10 cellular contexts compared by ENCODE assay signal in genomic region chr10:86366902-86367338, GRCh38. TPM values are rescaled to one million over a fixed set of nuclear protein-coding genes. Genes with fewer than 3 reads are reported as not detected.
DNase-seq lines count a peak whose midpoint lies in the region; ATAC-seq, FAIRE-seq and TF ChIP-seq lines count a peak whose summit lies in the region.
"Had no signal": no experiment of that assay in that cellular context is flagged by ENCODE, and none has a peak within 500 bp of the region (broad histone marks: within the 10 kb centered on the region; RNA-seq: fewer than 3 reads in every experiment).

No MANE protein-coding gene starts in this region.

- H3K4me1 ChIP-seq in GM12878 (ENCODE audit: control insufficient read depth, insufficient read depth, low read length) (no peaks in the 10 kb centered on the region; the same call in 1 of the 2 replicates), upper lobe of right lung (peaks cover 19% of the 10 kb centered on the region)

- in situ Hi-C loops in GM12878 (cut with MboI): no loop called here

- RAD21 ChIA-PET in GM12878 (lab: Charles Lee; ENCODE audit: unreplicated experiment): interaction anchor here (0.6 kb wide), 1 partner anchor 33 kb away, joined by 3 read pairs; no protein-coding TSS in a partner anchor

- H3K9me3 Mint-ChIP-seq in activated T-cell treated with anti-CD3 and anti-CD28 coated beads, Interleukin-2, amount 50 U/mL, for 4 hours: no peaks in the 10 kb centered on the region
- H3K9me3 Mint-ChIP-seq: activated naive CD8-positive, alpha-beta T cell treated with anti-CD3 and anti-CD28 coated beads, Interleukin-2, amount 50 U/mL, for 24 hours had no signal

- H3K4me2 ChIP-seq in GM12878 (ENCODE audit: control insufficient read depth, insufficient read depth): peak overlapping the region; percentile 74

- no peak overlapping the region for H3K27ac ChIP-seq in GM12878 (ENCODE audit: control insufficient read depth, insufficient read depth)
- no peak overlapping the region for H3K27ac ChIP-seq in upper lobe of right lung

- no peak overlapping the region for H3K9ac ChIP-seq in GM12878 (ENCODE audit: control insufficient read depth, insufficient read depth, low read length)

- no peak for FAIRE-seq in GM12878 (lab: Jason Lieb, UNC)

- H3K36me3 ChIP-seq in GM12878 (ENCODE audit: control insufficient read depth in 2 of 2, insufficient read depth in 2 of 2, low read length in 1 of 2): no peaks in the 10 kb centered on the region; a peak in 1 of 4 replicates
- no peaks in the 10 kb centered on the region for H3K36me3 ChIP-seq in upper lobe of right lung

- no peak for TF ChIP-seq EP300 in GM12878 (IDR thresholded peaks at IDR 0.05; ENCODE audit: borderline replicate concordance in 1 of 2, control insufficient read depth in 1 of 2, low read depth in 2 of 2, low read length in 2 of 2)

- TF ChIP-seq POLR2A in GM12878 (IDR thresholded peaks at IDR 0.05; ENCODE audit: low read depth, low read length) (no peak), lower leg skin (IDR thresholded peaks at IDR 0.05) (no peak)

- DNase-seq in activated T-cell treated with anti-CD3 and anti-CD28 coated beads, Interleukin-2, amount 50 U/mL, for 4 hours: no peak
- DNase-seq in activated T-cell treated with anti-CD3 and anti-CD28 coated beads for 4 hours: no peak
- no peak for DNase-seq in GM12878 (ENCODE audit: low read depth, low spot score)
- peak in 1 of 2 donors; percentile 85 for DNase-seq in lower leg skin (ENCODE audit: low spot score in 2 of 2)
- no peak for DNase-seq in upper lobe of right lung
- DNase-seq in stimulated activated CD4-positive, alpha-beta T cell treated with anti-CD3 and anti-CD28 coated beads, Interleukin-2, amount 100 ng/mL, for 48 hours: no peak
- no peak for DNase-seq in activated effector memory CD4-positive, alpha-beta T cell treated with anti-CD3 and anti-CD28 coated beads, Interleukin-2, amount 50 U/mL, for 16 hours
- DNase-seq: activated naive CD8-positive, alpha-beta T cell treated with anti-CD3 and anti-CD28 coated beads, Interleukin-2, amount 50 U/mL, for 24 hours had no signal

- no peak overlapping the region for H3K4me3 Mint-ChIP-seq in activated T-cell treated with anti-CD3 and anti-CD28 coated beads, Interleukin-2, amount 50 U/mL, for 4 hours
- H3K4me3 Mint-ChIP-seq: activated naive CD8-positive, alpha-beta T cell treated with anti-CD3 and anti-CD28 coated beads, Interleukin-2, amount 50 U/mL, for 24 hours had no signal

- peaks cover 71% of the 10 kb centered on the region for H3K27me3 Mint-ChIP-seq in activated T-cell treated with anti-CD3 and anti-CD28 coated beads, Interleukin-2, amount 50 U/mL, for 4 hours (ENCODE audit: low read depth)

- H2AFZ ChIP-seq in GM12878 (ENCODE audit: control insufficient read depth, low read depth, low read length): no peak overlapping the region; the same call in 1 of the 2 replicates

- BruUV-seq in GM12878 (replicated peaks; lab: Mats Ljungman, UMichigan): no TSS peak

- no peak for TF ChIP-seq RAD21 in GM12878 (IDR thresholded peaks at IDR 0.05; ENCODE audit: insufficient read depth, low read depth, low read length)

- H3K4me3 ChIP-seq in GM12878 (0 out of 2 replicates have a peak overlapping the region, but pooled peaks have one; percentile 30), lower leg skin (ENCODE audit: low read depth, poor library complexity, severe bottlenecking) (peak overlapping the region; percentile 19), upper lobe of right lung (peak overlapping the region; percentile 45)

- no peak for TF ChIP-seq CTCF in GM12878 (IDR thresholded peaks at IDR 0.05 in 2 of 3, conservative IDR thresholded peaks at IDR 0.05 in 1 of 3; ENCODE audit: control insufficient read depth in 2 of 3, extremely low read depth in 1 of 3, insufficient read depth in 1 of 3, low read depth in 3 of 3, low read length in 3 of 3)
- no peak for TF ChIP-seq CTCF in lower leg skin (IDR thresholded peaks at IDR 0.05)
- no peak for TF ChIP-seq CTCF in upper lobe of right lung (IDR thresholded peaks at IDR 0.05)

- SMC1A ChIA-PET in GM12878 (lab: Charles Lee; ENCODE audit: uncharacterized antibody, unreplicated experiment): no interaction called here

- WGBS in GM12878 (ENCODE audit: insufficient coverage, insufficient replicate concordance, low lambda C conversion rate, missing lambda C conversion rate): 7% methylated on average over 40 of the region's 56 CpGs
- WGBS in lower leg skin, 2 donors: 2 to 3% methylated on average over 23 to 40 of the region's 56 CpGs

- H3K79me2 ChIP-seq in GM12878 (ENCODE audit: control insufficient read depth, insufficient read depth, low read length): no peaks in the 10 kb centered on the region

- H3K4me1 Mint-ChIP-seq in activated T-cell treated with anti-CD3 and anti-CD28 coated beads, Interleukin-2, amount 50 U/mL, for 4 hours (ENCODE audit: low read depth): peaks cover 12% of the 10 kb centered on the region

- peaks cover 24 to 34% of the 10 kb centered on the region in 2 experiments for H3K27me3 ChIP-seq in GM12878 (replicated peaks in 1 of 2; ENCODE audit: control insufficient read depth in 2 of 2, insufficient read depth in 2 of 2, low read length in 1 of 2)
- H3K27me3 ChIP-seq in upper lobe of right lung: peaks cover 61% of the 10 kb centered on the region

- peak; percentile 30 to 41 for ATAC-seq in activated T-cell treated with anti-CD3 and anti-CD28 coated beads, Interleukin-2, amount 50 U/mL, for 4 hours
- ATAC-seq in GM12878: peak; percentile 23; the same call in 1 of the 3 replicates
- peak; percentile 2 for ATAC-seq in upper lobe of right lung
- ATAC-seq in esophagus mucosa: no peak
- ATAC-seq: activated naive CD8-positive, alpha-beta T cell treated with anti-CD3 and anti-CD28 coated beads, Interleukin-2, amount 50 U/mL, for 24 hours had no signal

- peaks cover 2% of the 10 kb centered on the region for H3K36me3 Mint-ChIP-seq in activated T-cell treated with anti-CD3 and anti-CD28 coated beads, Interleukin-2, amount 50 U/mL, for 4 hours (ENCODE audit: insufficient read depth)

- H4K20me1 ChIP-seq in GM12878 (ENCODE audit: control insufficient read depth, insufficient read depth): peaks cover 7% of the 10 kb centered on the region; the same call in 1 of the 2 replicates

- CTCF ChIA-PET in GM12878 (lab: Yijun Ruan, JAX): no interaction called here

- POLR2A ChIA-PET in GM12878 (lab: Charles Lee): no interaction called here

- H3K9me3 ChIP-seq in GM12878 (replicated peaks; ENCODE audit: control insufficient read depth, insufficient read depth, low read length) (no peaks in the 10 kb centered on the region), upper lobe of right lung (no peaks in the 10 kb centered on the region)

- intact Hi-C loops in GM12878 (cut with micrococcal nuclease; ENCODE audit: unreplicated experiment) (no loop called here), lower leg skin (cut with DNase I; ENCODE audit: low total_unique reads) (no loop called here), upper lobe of right lung (cut with DNase I) (no loop called here)

TF ChIP-seq in GM12878, 131 proteins besides CTCF, POLR2A, EP300 and RAD21 (continues in another document):
- no peak for TF ChIP-seq RUNX3 (IDR thresholded peaks at IDR 0.05; ENCODE audit: low read length)
- TF ChIP-seq SUPT20H (IDR thresholded peaks at IDR 0.05; ENCODE audit: borderline replicate concordance, control insufficient read depth, low read depth, low read length): no peak
- no peak for TF ChIP-seq TBL1XR1 (IDR thresholded peaks at IDR 0.05; ENCODE audit: low read depth, low read length)
- no peak for TF ChIP-seq GABPA (IDR thresholded peaks at IDR 0.05; ENCODE audit: low read depth)
- no peak for TF ChIP-seq STAT1 (conservative IDR thresholded peaks at IDR 0.05)
- TF ChIP-seq RFX5 (IDR thresholded peaks at IDR 0.05; ENCODE audit: low read depth, low read length): no peak
- no peak for TF ChIP-seq MTA2 (IDR thresholded peaks at IDR 0.05; ENCODE audit: low read depth)
- no peak for TF ChIP-seq HDAC2 (IDR thresholded peaks at IDR 0.05)
- TF ChIP-seq BMI1 (IDR thresholded peaks at IDR 0.05; ENCODE audit: borderline replicate concordance): no peak
- TF ChIP-seq CBX3 (IDR thresholded peaks at IDR 0.05; ENCODE audit: borderline replicate concordance, low read depth): no peak
- no peak for TF ChIP-seq ATF2 (IDR thresholded peaks at IDR 0.05; ENCODE audit: low read length)

RNA-seq across cellular contexts. Expression of gene GRID1, which starts 0.3 kb away (rescaled TPM):
- total RNA-seq in activated T-cell treated with anti-CD3 and anti-CD28 coated beads, Interleukin-2, amount 50 U/mL, for 4 hours: not detected
- 3.4 and 3.5 TPM in 2 replicates for total RNA-seq in GM12878 (2013; cell fraction: nucleolus; rRNA removed)
- 0.11 and 0.23 TPM in 2 replicates for total RNA-seq in GM12878 (2014; rRNA removed)
- 0.04 and 0.05 TPM in 2 replicates for total RNA-seq in GM12878 (2014; rRNA removed; fragmentation: Illumina TruSeq; extraction: Trizol)
- total RNA-seq in GM12878 (2021): 0.08 TPM in 1 of 2 replicates, not detected in the other
- polyA plus RNA-seq in GM12878 (2011; ENCODE audit: low read depth): 0.12 TPM
- polyA plus RNA-seq in GM12878 (2011; rRNA removed): 0.29 and 0.62 TPM in 2 replicates
- polyA plus RNA-seq in GM12878 (2011; cell fraction: cytosol; rRNA removed): 0.46 and 0.59 TPM in 2 replicates
- 0.97 and 1.3 TPM in 2 replicates for polyA plus RNA-seq in GM12878 (2011; cell fraction: nucleus; rRNA removed)
- 0.28 and 0.35 TPM in 2 replicates for polyA plus RNA-seq in GM12878 (2012)
- polyA plus RNA-seq in GM12878 (2014; fragmentation: Illumina TruSeq; extraction: Trizol): 0.05 TPM in 1 of 2 replicates, not detected in the other
- polyA plus RNA-seq in GM12878 (2014; fragmentation: Nextera tagmentation; extraction: Ambion mirVana): not detected
- polyA plus RNA-seq in GM12878 (2014; rRNA removed): 0.04 and 0.05 TPM in 2 replicates
- not detected for polyA plus RNA-seq in GM12878 (2016; fragmentation: Nextera tagmentation; extraction: Ambion mirVana)
- polyA minus RNA-seq in GM12878 (2011; rRNA and poly(A)+ RNA removed): 2.4 TPM in 2 replicates
- 0.31 and 0.80 TPM in 2 replicates for polyA minus RNA-seq in GM12878 (2011; cell fraction: cytosol; rRNA and poly(A)+ RNA removed)
- polyA minus RNA-seq in GM12878 (2011; cell fraction: nucleus; rRNA and poly(A)+ RNA removed): 3.1 and 3.7 TPM in 2 replicates
- 1 to 10 TPM; 1.4 to 4.9 (median 2.0) TPM for total RNA-seq in lower leg skin
- total RNA-seq in upper lobe of right lung: 3.0 TPM
- total RNA-seq in esophagus mucosa: 0.68 TPM
- total RNA-seq: lung microvascular endothelial cell had no signal
